9 cellular contexts compared by ENCODE assay signal in the genomic region with DNA sequence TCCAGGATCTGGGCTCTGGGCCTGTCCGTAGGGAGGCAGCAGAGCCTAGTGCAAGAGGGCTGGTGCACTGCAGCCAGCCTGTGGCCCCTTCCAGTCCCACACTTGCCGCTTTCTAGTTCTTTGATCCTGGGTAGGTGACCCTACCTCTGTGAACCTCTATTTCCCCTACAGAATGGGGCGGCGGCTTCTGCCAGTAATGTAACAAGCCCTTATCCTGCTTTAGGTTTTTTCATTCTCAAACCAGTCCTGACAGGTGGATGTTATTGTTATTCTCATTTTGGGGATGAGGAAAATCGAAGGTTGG. TPM values are rescaled to one million over a fixed set of nuclear protein-coding genes. Genes with fewer than 3 reads are reported as not detected.
DNase-seq lines count a peak whose midpoint lies in the region; ATAC-seq, FAIRE-seq and TF ChIP-seq lines count a peak whose summit lies in the region.
"Had no signal": no experiment of that assay in that cellular context is flagged by ENCODE, and none has a peak within 500 bp of the region (broad histone marks: within the 10 kb centered on the region; RNA-seq: fewer than 3 reads in every experiment).

No MANE protein-coding gene starts in this region.

- H3K27ac ChIP-seq in keratinocyte (ENCODE audit: control insufficient read depth, insufficient read depth, low read length): peak overlapping the region; percentile 73
- peak overlapping the region; percentile 91 for H3K27ac ChIP-seq in suprapubic skin

- peaks cover 46% of the 10 kb centered on the region for H3K79me2 ChIP-seq in keratinocyte (ENCODE audit: control insufficient read depth, insufficient read depth, low read length)

- intact Hi-C loops in Calu3 (cut with micrococcal nuclease; ENCODE audit: unreplicated experiment): no loop called here

- H3K27me3 Mint-ChIP-seq in Calu3 (ENCODE audit: unreplicated experiment): no peaks in the 10 kb centered on the region
- H3K27me3 Mint-ChIP-seq in activated naive CD8-positive, alpha-beta T cell treated with anti-CD3 and anti-CD28 coated beads, Interleukin-2, amount 10 ng/mL, durations not matched to agents 7 days and 5 days: no peaks in the 10 kb centered on the region

- no peaks in the 10 kb centered on the region for H3K9me3 ChIP-seq in keratinocyte (ENCODE audit: control insufficient read depth, low read depth, low read length)
- H3K9me3 ChIP-seq in suprapubic skin: no peaks in the 10 kb centered on the region

- DNase-seq in Calu3 (no peak), keratinocyte (ENCODE audit: low read depth, low spot score) (no peak), suprapubic skin (ENCODE audit: low spot score in 2 of 2) (no peak), SHP77 treated with DMSO at 0.1 percent for 48 hours (lab: John Stamatoyannopoulos, UW) (no peak), kidney glomerular epithelial cell (lab: John Stamatoyannopoulos, UW) (no peak)
- DNase-seq in activated naive CD8-positive, alpha-beta T cell treated with anti-CD3 and anti-CD28 coated beads, Interleukin-2, amount 10 ng/mL, durations not matched to agents 7 days and 5 days: no peak

- H3K27me3 ChIP-seq in keratinocyte (ENCODE audit: control insufficient read depth, extremely low read depth, insufficient read depth, low read length) (no peaks in the 10 kb centered on the region), suprapubic skin (no peaks in the 10 kb centered on the region)

- peaks cover 59% of the 10 kb centered on the region for H3K36me3 Mint-ChIP-seq in Calu3 (ENCODE audit: insufficient read depth, unreplicated experiment)
- no peaks in the 10 kb centered on the region for H3K36me3 Mint-ChIP-seq in activated naive CD8-positive, alpha-beta T cell treated with anti-CD3 and anti-CD28 coated beads, Interleukin-2, amount 10 ng/mL, durations not matched to agents 7 days and 5 days

- peak overlapping the region; percentile 86 for H3K4me3 Mint-ChIP-seq in Calu3 (ENCODE audit: low read depth, unreplicated experiment)
- peak overlapping the region; percentile 82 for H3K4me3 Mint-ChIP-seq in activated naive CD8-positive, alpha-beta T cell treated with anti-CD3 and anti-CD28 coated beads, Interleukin-2, amount 10 ng/mL, durations not matched to agents 7 days and 5 days

- ATAC-seq in HG02798 (IDR thresholded peaks at IDR 0.05; ENCODE audit: poor library complexity, unreplicated experiment) (peak; percentile 15), HG02763 (IDR thresholded peaks at IDR 0.05; ENCODE audit: unreplicated experiment) (no peak)
- peak; percentile 10 for ATAC-seq in activated naive CD8-positive, alpha-beta T cell treated with anti-CD3 and anti-CD28 coated beads, Interleukin-2, amount 10 ng/mL, durations not matched to agents 7 days and 5 days (ENCODE audit: low read depth)

- H3K36me3 ChIP-seq in keratinocyte (ENCODE audit: control insufficient read depth in 2 of 2, extremely low read depth in 1 of 2, insufficient read depth in 2 of 2, low read length in 2 of 2) (peaks cover 5 to 12% of the 10 kb centered on the region in 2 experiments), suprapubic skin (peaks cover 11% of the 10 kb centered on the region)

- no TSS peak for BruUV-seq in Calu3 (replicated peaks; lab: Mats Ljungman, UMichigan)

- no peak for TF ChIP-seq POLR2A in suprapubic skin (IDR thresholded peaks at IDR 0.05)

- no peak overlapping the region for H2AFZ ChIP-seq in keratinocyte (ENCODE audit: control insufficient read depth, low read length)

- H4K20me1 ChIP-seq in keratinocyte (ENCODE audit: control insufficient read depth, extremely low read depth, insufficient read depth, low read length): no peaks in the 10 kb centered on the region

- H3K9ac ChIP-seq in keratinocyte (ENCODE audit: control insufficient read depth, extremely low read depth, insufficient read depth, low read length): peak overlapping the region; percentile 89

- no peaks in the 10 kb centered on the region for H3K9me1 ChIP-seq in keratinocyte (ENCODE audit: control insufficient read depth, extremely low read depth, insufficient read depth, low read length)

- POLR2A ChIA-PET in activated naive CD8-positive, alpha-beta T cell treated with anti-CD3 and anti-CD28 coated beads, Interleukin-2, amount 10 ng/mL, durations not matched to agents 7 days and 5 days (lab: Charles Lee): interaction anchor here (1.3 to 1.7 kb wide), 2 partner anchors 9 to 12 kb away, joined by 3 to 8 read pairs; a partner anchor contains a TSS

- no peaks in the 10 kb centered on the region for H3K9me3 Mint-ChIP-seq in Calu3 (ENCODE audit: low read depth, unreplicated experiment)
- H3K9me3 Mint-ChIP-seq in activated naive CD8-positive, alpha-beta T cell treated with anti-CD3 and anti-CD28 coated beads, Interleukin-2, amount 10 ng/mL, durations not matched to agents 7 days and 5 days: no peaks in the 10 kb centered on the region

- H3K4me1 Mint-ChIP-seq in Calu3 (ENCODE audit: low read depth, unreplicated experiment): peaks cover 9% of the 10 kb centered on the region
- peaks cover 14% of the 10 kb centered on the region for H3K4me1 Mint-ChIP-seq in activated naive CD8-positive, alpha-beta T cell treated with anti-CD3 and anti-CD28 coated beads, Interleukin-2, amount 10 ng/mL, durations not matched to agents 7 days and 5 days

- H3K4me3 ChIP-seq in keratinocyte (ENCODE audit: control insufficient read depth in 2 of 3, extremely low read depth in 1 of 3, insufficient read depth in 2 of 3, low read depth in 1 of 3, low read length in 3 of 3) (peak overlapping the region; percentile 73 to 98 (median 96)), suprapubic skin (peak overlapping the region; percentile 95)

- 16% methylated on average over 4 of the region's 5 CpGs for WGBS in suprapubic skin

- peak overlapping the region; percentile 85 for H3K27ac Mint-ChIP-seq in Calu3 (ENCODE audit: unreplicated experiment)
- H3K27ac Mint-ChIP-seq in activated naive CD8-positive, alpha-beta T cell treated with anti-CD3 and anti-CD28 coated beads, Interleukin-2, amount 10 ng/mL, durations not matched to agents 7 days and 5 days: peak overlapping the region; percentile 77

- TF ChIP-seq EP300 in suprapubic skin (IDR thresholded peaks at IDR 0.05): no peak

- CTCF ChIA-PET in Calu3 (lab: Charles Lee): no interaction called here

- peaks cover 12% of the 10 kb centered on the region for H3K4me1 ChIP-seq in keratinocyte (ENCODE audit: control insufficient read depth, extremely low read depth, insufficient read depth, low read length)
- peaks cover 32% of the 10 kb centered on the region for H3K4me1 ChIP-seq in suprapubic skin

- dilution Hi-C loops in keratinocyte (cut with MboI; ENCODE audit: extremely low pct_ligation_motif_present, low sequenced_read_pairs): no loop called here

- TF ChIP-seq CTCF in Calu3 (IDR thresholded peaks at IDR 0.05; ENCODE audit: unreplicated experiment) (no peak), keratinocyte (optimal IDR thresholded peaks at IDR 0.05 in 1 of 3, IDR thresholded peaks at IDR 0.05 in 1 of 3, conservative IDR thresholded peaks at IDR 0.05 in 1 of 3; ENCODE audit: extremely low read depth in 1 of 3, insufficient read depth in 2 of 3, low read length in 3 of 3) (peak in 2 of 3 experiments; percentile 44 to 57), suprapubic skin (IDR thresholded peaks at IDR 0.05) (no peak)

- H3K4me2 ChIP-seq in keratinocyte (ENCODE audit: control insufficient read depth, extremely low read depth, insufficient read depth, low read depth, low read length): peak overlapping the region; percentile 72

- FAIRE-seq in keratinocyte (lab: Jason Lieb, UNC): no peak
- FAIRE-seq: TTC549 had no signal

RNA-seq across cellular contexts. Expression of a gene that starts 0.7 kb away (rescaled TPM):
- total RNA-seq in Calu3 (2022) (35.4 and 36.5 TPM in 2 replicates), suprapubic skin (10 to 100 TPM; 42.1 to 79.3 (median 54.2) TPM)
- 10 to 100 TPM; 34.1 to 34.8 TPM for total RNA-seq in activated naive CD8-positive, alpha-beta T cell treated with anti-CD3 and anti-CD28 coated beads, Interleukin-2, amount 10 ng/mL, durations not matched to agents 7 days and 5 days
- polyA plus RNA-seq in keratinocyte: 10.5 to 24.7 TPM (median 11.1 TPM) in 3 replicates
- 16.2 TPM for polyA plus RNA-seq in keratinocyte (2011; ENCODE audit: low read depth)
- 4.1 and 10.4 TPM in 2 replicates for polyA plus RNA-seq in keratinocyte (2011; cell fraction: cytosol; rRNA removed)
- polyA plus RNA-seq in keratinocyte (2011; cell fraction: nucleus; rRNA removed): 36.5 and 49.1 TPM in 2 replicates
- polyA plus RNA-seq in keratinocyte (2012; ENCODE audit: low replicate concordance): 12.1 and 15.4 TPM in 2 replicates
- 9.2 to 18.5 TPM (median 12.6 TPM) in 3 replicates for polyA minus RNA-seq in keratinocyte
- polyA minus RNA-seq in keratinocyte (2011; cell fraction: cytosol; rRNA and poly(A)+ RNA removed): 29.2 TPM
- 23.0 and 30.4 TPM in 2 replicates for polyA minus RNA-seq in keratinocyte (2011; cell fraction: nucleus; rRNA and poly(A)+ RNA removed)

RNA-seq across cellular contexts. Expression of a gene that starts 9.5 kb away (rescaled TPM):
- 45.0 and 49.6 TPM in 2 replicates for total RNA-seq in Calu3 (2022)
- total RNA-seq in activated naive CD8-positive, alpha-beta T cell treated with anti-CD3 and anti-CD28 coated beads, Interleukin-2, amount 10 ng/mL, durations not matched to agents 7 days and 5 days: 10 to 100 TPM; 22.6 to 23.2 TPM
- polyA plus RNA-seq in keratinocyte: 10.3 to 18.0 TPM (median 10.4 TPM) in 3 replicates
- 1.6 TPM for polyA plus RNA-seq in keratinocyte (2011; ENCODE audit: low read depth)
- 6.1 and 12.6 TPM in 2 replicates for polyA plus RNA-seq in keratinocyte (2011; cell fraction: cytosol; rRNA removed)
- 20.4 and 24.2 TPM in 2 replicates for polyA plus RNA-seq in keratinocyte (2011; cell fraction: nucleus; rRNA removed)
- polyA plus RNA-seq in keratinocyte (2012; ENCODE audit: low replicate concordance): 6.5 and 17.3 TPM in 2 replicates
- polyA minus RNA-seq in keratinocyte: 6.3 to 10.6 TPM (median 9.1 TPM) in 3 replicates
- 21.7 TPM for polyA minus RNA-seq in keratinocyte (2011; cell fraction: cytosol; rRNA and poly(A)+ RNA removed)
- polyA minus RNA-seq in keratinocyte (2011; cell fraction: nucleus; rRNA and poly(A)+ RNA removed): 9.2 and 10.9 TPM in 2 replicates
- 1 to 10 TPM; 6.8 to 9.5 (median 7.6) TPM for total RNA-seq in suprapubic skin

RNA-seq across cellular contexts. Expression of a gene that starts 12.1 kb away (rescaled TPM):
- total RNA-seq in Calu3 (2022): 5.7 and 7.5 TPM in 2 replicates
- 1 to 10 TPM; 2.2 to 3.2 TPM for total RNA-seq in activated naive CD8-positive, alpha-beta T cell treated with anti-CD3 and anti-CD28 coated beads, Interleukin-2, amount 10 ng/mL, durations not matched to agents 7 days and 5 days
- 0.31 to 1.1 TPM (median 0.41 TPM) in 3 replicates for polyA plus RNA-seq in keratinocyte
- polyA plus RNA-seq in keratinocyte (2011; ENCODE audit: low read depth): 0.99 TPM
- 0.08 and 0.13 TPM in 2 replicates for polyA plus RNA-seq in keratinocyte (2011; cell fraction: cytosol; rRNA removed)
- 1.2 and 2.1 TPM in 2 replicates for polyA plus RNA-seq in keratinocyte (2011; cell fraction: nucleus; rRNA removed)
- 0.22 and 4.8 TPM in 2 replicates for polyA plus RNA-seq in keratinocyte (2012; ENCODE audit: low replicate concordance)
- 0.10 to 0.16 TPM in 2 of 3 replicates, not detected in the other for polyA minus RNA-seq in keratinocyte
- not detected for polyA minus RNA-seq in keratinocyte (2011; cell fraction: cytosol; rRNA and poly(A)+ RNA removed)
- polyA minus RNA-seq in keratinocyte (2011; cell fraction: nucleus; rRNA and poly(A)+ RNA removed): 0.74 TPM in 1 of 2 replicates, not detected in the other
- total RNA-seq in suprapubic skin: 10 to 100 TPM; 17.0 to 72.6 (median 42.8) TPM

RNA-seq across cellular contexts. Expression of a gene that starts 13.5 kb away (rescaled TPM):
- 15.8 and 17.3 TPM in 2 replicates for total RNA-seq in Calu3 (2022)
- total RNA-seq in activated naive CD8-positive, alpha-beta T cell treated with anti-CD3 and anti-CD28 coated beads, Interleukin-2, amount 10 ng/mL, durations not matched to agents 7 days and 5 days: 10 to 100 TPM; 17.3 to 18.4 TPM
- polyA plus RNA-seq in keratinocyte: 1.8 to 5.9 TPM (median 3.5 TPM) in 3 replicates
- 0.36 TPM for polyA plus RNA-seq in keratinocyte (2011; ENCODE audit: low read depth)
- polyA plus RNA-seq in keratinocyte (2011; cell fraction: cytosol; rRNA removed): 0.31 and 0.36 TPM in 2 replicates
- polyA plus RNA-seq in keratinocyte (2011; cell fraction: nucleus; rRNA removed): 8.1 and 9.1 TPM in 2 replicates
- polyA plus RNA-seq in keratinocyte (2012; ENCODE audit: low replicate concordance): 1.4 and 4.4 TPM in 2 replicates
- polyA minus RNA-seq in keratinocyte: 0.51 to 2.8 TPM (median 1.1 TPM) in 3 replicates
- polyA minus RNA-seq in keratinocyte (2011; cell fraction: cytosol; rRNA and poly(A)+ RNA removed): not detected
- polyA minus RNA-seq in keratinocyte (2011; cell fraction: nucleus; rRNA and poly(A)+ RNA removed): 1.4 and 2.3 TPM in 2 replicates
- 1 to 10 TPM; 2.2 to 10.0 (median 3.2) TPM for total RNA-seq in suprapubic skin

RNA-seq across cellular contexts. Expression of a gene that starts 18.9 kb away (rescaled TPM):
- total RNA-seq in Calu3 (2022) (58.0 and 59.7 TPM in 2 replicates), suprapubic skin (10 to 100 TPM; 52.3 to 69.5 (median 55.1) TPM)
- total RNA-seq in activated naive CD8-positive, alpha-beta T cell treated with anti-CD3 and anti-CD28 coated beads, Interleukin-2, amount 10 ng/mL, durations not matched to agents 7 days and 5 days: 10 to 100 TPM; 32.1 to 33.1 TPM
- polyA plus RNA-seq in keratinocyte: 35.7 to 68.9 TPM (median 54.7 TPM) in 3 replicates
- polyA plus RNA-seq in keratinocyte (2011; ENCODE audit: low read depth): 66.9 TPM
- polyA plus RNA-seq in keratinocyte (2011; cell fraction: cytosol; rRNA removed): 43.6 and 90.2 TPM in 2 replicates
- polyA plus RNA-seq in keratinocyte (2011; cell fraction: nucleus; rRNA removed): 36.0 and 46.8 TPM in 2 replicates
- polyA plus RNA-seq in keratinocyte (2012; ENCODE audit: low replicate concordance): 29.2 and 45.0 TPM in 2 replicates
- polyA minus RNA-seq in keratinocyte: 36.3 to 85.2 TPM (median 44.4 TPM) in 3 replicates
- polyA minus RNA-seq in keratinocyte (2011; cell fraction: cytosol; rRNA and poly(A)+ RNA removed): 59.9 TPM
- 15.7 and 17.8 TPM in 2 replicates for polyA minus RNA-seq in keratinocyte (2011; cell fraction: nucleus; rRNA and poly(A)+ RNA removed)

Comparison
In these comparisons a context has a peak if more than half of its experiments do, and no peak if none do; other contexts are left out.
1. CTCF ChIP-seq: peak in keratinocyte (2 of 3); none in Calu3 (single experiment) and suprapubic skin (0 of 2).